15 cellular contexts compared by ENCODE assay signal in genomic region chr2:105377871-105378270, GRCh38. TPM values are rescaled to one million over a fixed set of nuclear protein-coding genes. Genes with fewer than 3 reads are reported as not detected.
A peak's percentile ranks its signal among the peaks of the same experiment; 100 is the strongest.
DNase-seq lines count a peak whose midpoint lies in the region; ATAC-seq and TF ChIP-seq lines count a peak whose summit lies in the region.
"Had no signal": no experiment of that assay in that cellular context is flagged by ENCODE, and none has a peak within 500 bp of the region (broad histone marks: within the 10 kb centered on the region; RNA-seq: fewer than 3 reads in every experiment).

No MANE protein-coding gene starts in this region.

- no peaks in the 10 kb centered on the region for H3K9me3 Mint-ChIP-seq in H9
- no peaks in the 10 kb centered on the region for H3K9me3 Mint-ChIP-seq in endodermal cell
- no peaks in the 10 kb centered on the region for H3K9me3 Mint-ChIP-seq in stimulated activated memory B cell treated with anti-CD40 and anti-IgM and Interleukin-4, amounts not matched to agents 10 μg/mL and 1 μg/mL and 100 μg/mL, for 72 hours
- H3K9me3 Mint-ChIP-seq: naive thymus-derived CD4-positive, alpha-beta T cell had no signal

- no CpG with 5 or more reads among the region's 3 CpGs for WGBS in H9 (ENCODE audit: extremely low coverage, insufficient read length, low lambda C conversion rate)
- WGBS in endodermal cell (ENCODE audit: insufficient coverage in 1 of 2, insufficient read length in 1 of 2), 2 experiments = 86 to 96% methylated on average over 3 of the region's 3 CpGs

- H3K36me3 ChIP-seq in PC-3 (ENCODE audit: low read depth, low read length) (peaks cover 70% of the 10 kb centered on the region), endodermal cell (ENCODE audit: control insufficient read depth, insufficient read depth, low read length) (peaks cover 35% of the 10 kb centered on the region), gastrocnemius medialis (no peaks in the 10 kb centered on the region)

- H4K20me1 ChIP-seq in H9 (ENCODE audit: control insufficient read depth, insufficient read depth, insufficient read length) (no peaks in the 10 kb centered on the region), PC-3 (ENCODE audit: low read length) (0 out of 2 replicates have a peak, but pooled peaks cover 13% of the 10 kb centered on the region)

- no peak overlapping the region for H2AFZ ChIP-seq in H9 (ENCODE audit: low read length)
- H2AFZ ChIP-seq in PC-3 (ENCODE audit: low read length) = no peak overlapping the region

- H3K4me3 ChIP-seq in PC-3 (ENCODE audit: low read length) (no peak overlapping the region), endodermal cell (ENCODE audit: low read length) (no peak overlapping the region), gastrocnemius medialis (no peak overlapping the region)
- H3K4me3 ChIP-seq: gastroesophageal sphincter, sigmoid colon had no signal

- H3T11ph ChIP-seq in H9 (ENCODE audit: low read length) = no peak overlapping the region

- H2BK5ac ChIP-seq in H9 (ENCODE audit: insufficient read length, low read length) = no peak overlapping the region

- H4K91ac ChIP-seq in H9 (ENCODE audit: insufficient read length, low read depth, low read length) = no peak overlapping the region

- no peaks in the 10 kb centered on the region for H3K79me2 ChIP-seq in H9 (ENCODE audit: insufficient read depth, low read length)
- peaks cover 89% of the 10 kb centered on the region for H3K79me2 ChIP-seq in PC-3 (ENCODE audit: low read length)

- H3K27me3 ChIP-seq in H9 (ENCODE audit: insufficient read depth, low read length) (no peaks in the 10 kb centered on the region), PC-3 (ENCODE audit: low read length) (no peaks in the 10 kb centered on the region), endodermal cell (ENCODE audit: control insufficient read depth, insufficient read depth, low read length, poor library complexity, severe bottlenecking) (no peaks in the 10 kb centered on the region), gastrocnemius medialis (no peaks in the 10 kb centered on the region)
- H3K27me3 ChIP-seq: gastroesophageal sphincter, sigmoid colon had no signal

- H3K56ac ChIP-seq in H9 (ENCODE audit: insufficient read length, low read depth, low read length) = no peak overlapping the region

- H2BK120ac ChIP-seq in H9 (ENCODE audit: low read depth, low read length, poor library complexity, severe bottlenecking) = no peak overlapping the region

- H3K23ac ChIP-seq in H9 (ENCODE audit: insufficient read length, low read depth, low read length) = no peak overlapping the region

- ATAC-seq in PC-3 = peak; percentile 30
- no peak for ATAC-seq in gastrocnemius medialis
- ATAC-seq in HG02759 (IDR thresholded peaks at IDR 0.05; ENCODE audit: unreplicated experiment) = no peak
- no peak for ATAC-seq in GM18520 (IDR thresholded peaks at IDR 0.05; ENCODE audit: unreplicated experiment)
- ATAC-seq in stimulated activated memory B cell treated with anti-CD40 and anti-IgM and Interleukin-4, amounts not matched to agents 10 μg/mL and 1 μg/mL and 100 μg/mL, for 72 hours = no peak
- ATAC-seq: gastroesophageal sphincter; naive thymus-derived CD4-positive, alpha-beta T cell had no signal

- in situ Hi-C loops in gastrocnemius medialis (cut with MboI; ENCODE audit: low sequenced_read_pairs in 4 of 4) = no loop called here

- H3K23me2 ChIP-seq in H9 (ENCODE audit: insufficient read length, low read depth, low read length, poor library complexity, severe bottlenecking) = no peaks in the 10 kb centered on the region

- no peak overlapping the region for H2BK12ac ChIP-seq in H9 (ENCODE audit: insufficient read length, low read depth, low read length)

- no peak overlapping the region for H4K8ac ChIP-seq in H9 (replicated peaks; ENCODE audit: insufficient read length, low read depth, low read length)

- H2AK5ac ChIP-seq in H9 (ENCODE audit: insufficient read length, low read length) = no peak overlapping the region

- BruUV-seq in PC-3 (replicated peaks; lab: Mats Ljungman, UMichigan) = no TSS peak

- H3K18ac ChIP-seq in H9 (ENCODE audit: insufficient read length, low read depth, low read length) = no peak overlapping the region

- no peak overlapping the region for H3K27ac ChIP-seq in H9 (ENCODE audit: insufficient read length, low read depth, low read length)
- no peak overlapping the region for H3K27ac ChIP-seq in PC-3 (ENCODE audit: low read length)
- H3K27ac ChIP-seq in endodermal cell (ENCODE audit: low read depth, low read length) = no peak overlapping the region
- H3K27ac ChIP-seq in gastrocnemius medialis = peak overlapping the region; percentile 29 to 81 (median 64)

- H4K5ac ChIP-seq in H9 (ENCODE audit: insufficient read length, low read depth, low read length) = no peak overlapping the region

- TF ChIP-seq CTCF in H9 (conservative IDR thresholded peaks at IDR 0.05) = peak; percentile 26; the same call in 1 of the 3 replicates
- peak; percentile 41 for TF ChIP-seq CTCF in PC-3 (conservative IDR thresholded peaks at IDR 0.05; ENCODE audit: low read depth, low read length)
- peak; percentile 59 for TF ChIP-seq CTCF in endodermal cell (conservative IDR thresholded peaks at IDR 0.05)
- no peak for TF ChIP-seq CTCF in gastrocnemius medialis (IDR thresholded peaks at IDR 0.05 in 4 of 5, conservative IDR thresholded peaks at IDR 0.05 in 1 of 5)

- TF ChIP-seq POLR2A in gastrocnemius medialis (IDR thresholded peaks at IDR 0.05) = no peak

- no peak overlapping the region for H2BK15ac ChIP-seq in H9 (ENCODE audit: low read depth, low read length)

- POLR2A ChIA-PET in PC-3 (lab: Charles Lee; ENCODE audit: unreplicated experiment) = interaction anchor here (0.6 kb wide), 1 partner anchor 134 kb away, joined by 3 read pairs; no protein-coding TSS in a partner anchor

- H3K4me1 Mint-ChIP-seq in H9 (no peaks in the 10 kb centered on the region), endodermal cell (no peaks in the 10 kb centered on the region)
- no peaks in the 10 kb centered on the region for H3K4me1 Mint-ChIP-seq in stimulated activated memory B cell treated with anti-CD40 and anti-IgM and Interleukin-4, amounts not matched to agents 10 μg/mL and 1 μg/mL and 100 μg/mL, for 72 hours

- no peak overlapping the region for H3K14ac ChIP-seq in H9 (ENCODE audit: insufficient read depth, low read length)

- H3F3A ChIP-seq in PC-3 (ENCODE audit: low read length, unreplicated experiment) = no peaks in the 10 kb centered on the region

- H3K4me1 ChIP-seq in H9 (ENCODE audit: insufficient read depth, low read length) (no peaks in the 10 kb centered on the region), PC-3 (ENCODE audit: insufficient read depth, low read length) (peaks cover 33% of the 10 kb centered on the region), endodermal cell (ENCODE audit: control insufficient read depth, insufficient read depth, low read length) (no peaks in the 10 kb centered on the region), gastrocnemius medialis (peaks cover 89 to 95% of the 10 kb centered on the region in 2 donors)

- intact Hi-C loops in PC-3 (cut with micrococcal nuclease) (no loop called here), gastrocnemius medialis (cut with DNase I; ENCODE audit: low total_unique reads) (no loop called here)

- peaks cover 0 to 32% (median 31%) of the 10 kb centered on the region in 3 experiments; a peak in 6 of 7 replicates for H3K36me3 Mint-ChIP-seq in H9 (ENCODE audit: insufficient read depth in 1 of 3, low read depth in 3 of 3)
- peaks cover 10% of the 10 kb centered on the region for H3K36me3 Mint-ChIP-seq in endodermal cell (ENCODE audit: low read depth)
- no peaks in the 10 kb centered on the region for H3K36me3 Mint-ChIP-seq in stimulated activated memory B cell treated with anti-CD40 and anti-IgM and Interleukin-4, amounts not matched to agents 10 μg/mL and 1 μg/mL and 100 μg/mL, for 72 hours

- H3K4ac ChIP-seq in H9 (ENCODE audit: low read depth, low read length) = no peak overlapping the region

- DNase-seq in H9 = no peak
- no peak for DNase-seq in PC-3
- DNase-seq in endodermal cell = no peak
- no peak for DNase-seq in gastrocnemius medialis
- no peak for DNase-seq in stimulated activated CD4-positive, alpha-beta T cell treated with anti-CD3 and anti-CD28 coated beads, Interleukin-4, amount 100 ng/mL, for 4 hours
- DNase-seq: effector CD8-positive, alpha-beta T cell; naive thymus-derived CD4-positive, alpha-beta T cell; NCI-H2081; sigmoid colon; substantia nigra; T-helper 1 cell had no signal

- H3K27me3 Mint-ChIP-seq in H9 (ENCODE audit: low read depth) (no peaks in the 10 kb centered on the region; the same call in 1 of the 2 replicates), endodermal cell (ENCODE audit: insufficient read depth) (no peaks in the 10 kb centered on the region)
- H3K27me3 Mint-ChIP-seq in stimulated activated memory B cell treated with anti-CD40 and anti-IgM and Interleukin-4, amounts not matched to agents 10 μg/mL and 1 μg/mL and 100 μg/mL, for 72 hours = no peaks in the 10 kb centered on the region

- no peak overlapping the region for H3K4me2 ChIP-seq in H9 (ENCODE audit: insufficient read depth, insufficient read length, low read length)
- H3K4me2 ChIP-seq in PC-3 (ENCODE audit: low read length) = no peak overlapping the region

- CTCF ChIA-PET in PC-3 (lab: Charles Lee) = interaction anchor here (0.6 kb wide), 1 partner anchor 143 kb away, joined by 4 read pairs; no protein-coding TSS in a partner anchor

- H3K9ac ChIP-seq in H9 (ENCODE audit: extremely low read depth, insufficient read length, low read length) (no peak overlapping the region), PC-3 (ENCODE audit: low read length) (no peak overlapping the region), endodermal cell (ENCODE audit: extremely low read depth, low read length, poor library complexity, severe bottlenecking) (no peak overlapping the region)

- no peaks in the 10 kb centered on the region for H3K79me1 ChIP-seq in H9 (ENCODE audit: insufficient read depth, low read depth, low read length, poor library complexity, severe bottlenecking)

- H3K27ac Mint-ChIP-seq in H9 = peak overlapping the region in 2 of 3 experiments; percentile 46 to 72; a peak in 4 of 7 replicates
- H3K27ac Mint-ChIP-seq in endodermal cell = no peak overlapping the region
- no peak overlapping the region for H3K27ac Mint-ChIP-seq in stimulated activated memory B cell treated with anti-CD40 and anti-IgM and Interleukin-4, amounts not matched to agents 10 μg/mL and 1 μg/mL and 100 μg/mL, for 72 hours
- H3K27ac Mint-ChIP-seq: naive thymus-derived CD4-positive, alpha-beta T cell had no signal

- no peak overlapping the region for H2BK20ac ChIP-seq in H9 (ENCODE audit: low read depth, low read length, poor library complexity, severe bottlenecking)

- no peaks in the 10 kb centered on the region for H3K9me3 ChIP-seq in H9 (ENCODE audit: control insufficient read depth, low read depth, low read length)
- H3K9me3 ChIP-seq in PC-3 (ENCODE audit: low read length) = no peaks in the 10 kb centered on the region
- no peaks in the 10 kb centered on the region for H3K9me3 ChIP-seq in endodermal cell (ENCODE audit: control insufficient read depth, low read length)
- no peaks in the 10 kb centered on the region for H3K9me3 ChIP-seq in gastrocnemius medialis
- H3K9me3 ChIP-seq: gastroesophageal sphincter, sigmoid colon had no signal

- H3K9me2 ChIP-seq in PC-3 (replicated peaks; ENCODE audit: low read length) = no peaks in the 10 kb centered on the region

- no peak overlapping the region for H3K4me3 Mint-ChIP-seq in H9
- no peak overlapping the region for H3K4me3 Mint-ChIP-seq in endodermal cell
- no peak overlapping the region for H3K4me3 Mint-ChIP-seq in stimulated activated memory B cell treated with anti-CD40 and anti-IgM and Interleukin-4, amounts not matched to agents 10 μg/mL and 1 μg/mL and 100 μg/mL, for 72 hours
- H3K4me3 Mint-ChIP-seq: naive thymus-derived CD4-positive, alpha-beta T cell had no signal

RNA-seq across cellular contexts. Expression of gene FHL2, which starts 21.0 kb away (rescaled TPM):
- total RNA-seq in H9 (2021) (34.9 and 36.9 TPM in 2 replicates), PC-3 (2014; rRNA removed) (118 and 125 TPM in 2 replicates), endodermal cell (10 to 100 TPM; 11.1 to 11.4 TPM), gastrocnemius medialis (10 to 100 TPM; 14.9 to 31.8 (median 21.4) TPM)
- 11.0 TPM for polyA plus RNA-seq in endodermal cell (2013, experiment 1 of 2)
- polyA plus RNA-seq in endodermal cell (2013, experiment 2 of 2) = 10.8 TPM

RNA-seq across cellular contexts. Expression of gene C2orf49, which starts 40.5 kb away (rescaled TPM):
- total RNA-seq in H9 (2021) (17.1 and 18.8 TPM in 2 replicates), PC-3 (2014; rRNA removed) (7.2 and 11.6 TPM in 2 replicates), endodermal cell (10 to 100 TPM; 18.1 to 22.2 TPM), gastrocnemius medialis (10 to 100 TPM; 12.8 to 26.7 (median 18.6) TPM)
- polyA plus RNA-seq in endodermal cell (2013, experiment 1 of 2) = 20.8 TPM
- 22.3 TPM for polyA plus RNA-seq in endodermal cell (2013, experiment 2 of 2)

RNA-seq across cellular contexts. Expression of gene TGFBRAP1, which starts 48.3 kb away (rescaled TPM):
- 22.8 and 23.6 TPM in 2 replicates for total RNA-seq in H9 (2021)
- total RNA-seq in PC-3 (2014; rRNA removed) = 26.5 and 27.3 TPM in 2 replicates
- total RNA-seq in endodermal cell = 10 to 100 TPM; 15.5 to 17.4 TPM
- 14.6 TPM for polyA plus RNA-seq in endodermal cell (2013, experiment 1 of 2)
- polyA plus RNA-seq in endodermal cell (2013, experiment 2 of 2) = 12.4 TPM
- 10 to 100 TPM; 19.7 to 28.9 (median 20.3) TPM for total RNA-seq in gastrocnemius medialis

Comparison
In these comparisons a context has a peak if more than half of its experiments do, and no peak if none do; other contexts are left out.
1. H3K27ac ChIP-seq: peak in gastrocnemius medialis (4 of 4); none in H9 (single experiment), PC-3 (single experiment) and endodermal cell (single experiment).
2. H3K27ac Mint-ChIP-seq: peak in H9 (2 of 3); none in endodermal cell (single experiment) and stimulated activated memory B cell treated with anti-CD40 and anti-IgM and Interleukin-4, amounts not matched to agents 10 μg/mL and 1 μg/mL and 100 μg/mL, for 72 hours (single experiment).
3. CTCF ChIP-seq: peak in H9 (single experiment), PC-3 (single experiment) and endodermal cell (single experiment); none in gastrocnemius medialis (0 of 5).